2 cellular contexts compared by ENCODE assay signal in the genomic region with DNA sequence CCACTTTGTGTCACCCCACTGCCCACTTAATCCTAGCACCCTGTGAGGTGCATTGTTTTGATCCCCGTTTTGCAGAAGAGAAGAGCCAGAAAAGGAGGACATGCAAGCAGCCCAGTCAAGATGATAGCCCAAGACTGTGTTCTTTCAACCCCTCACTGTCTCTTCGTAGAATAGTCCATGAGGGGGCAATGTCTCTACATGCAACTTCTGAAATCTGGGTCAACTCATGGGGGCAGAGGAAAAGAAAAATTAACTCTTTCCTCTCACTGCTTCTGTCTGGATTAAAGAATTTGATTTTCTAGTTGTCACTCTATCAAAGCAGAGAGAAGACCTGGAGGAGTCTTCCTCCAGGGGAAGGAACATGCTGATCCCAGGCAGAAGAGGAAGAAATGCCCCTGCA.
TF ChIP-seq lines count a peak whose summit lies in the region.

No MANE protein-coding gene starts in this region.

TF ChIP-seq in GM23338, 12 proteins besides CTCF, POLR2A, EP300 and RAD21 (continues in another document):
- no peak for TF ChIP-seq JUNB (IDR thresholded peaks at IDR 0.05; ENCODE audit: unreplicated experiment)
- TF ChIP-seq ZNF114 (CRISPR knock-in tag; IDR thresholded peaks at IDR 0.05): no peak
- TF ChIP-seq EZH2phosphoT487 (IDR thresholded peaks at IDR 0.05; ENCODE audit: unreplicated experiment): no peak
- TF ChIP-seq, protein P1, sequence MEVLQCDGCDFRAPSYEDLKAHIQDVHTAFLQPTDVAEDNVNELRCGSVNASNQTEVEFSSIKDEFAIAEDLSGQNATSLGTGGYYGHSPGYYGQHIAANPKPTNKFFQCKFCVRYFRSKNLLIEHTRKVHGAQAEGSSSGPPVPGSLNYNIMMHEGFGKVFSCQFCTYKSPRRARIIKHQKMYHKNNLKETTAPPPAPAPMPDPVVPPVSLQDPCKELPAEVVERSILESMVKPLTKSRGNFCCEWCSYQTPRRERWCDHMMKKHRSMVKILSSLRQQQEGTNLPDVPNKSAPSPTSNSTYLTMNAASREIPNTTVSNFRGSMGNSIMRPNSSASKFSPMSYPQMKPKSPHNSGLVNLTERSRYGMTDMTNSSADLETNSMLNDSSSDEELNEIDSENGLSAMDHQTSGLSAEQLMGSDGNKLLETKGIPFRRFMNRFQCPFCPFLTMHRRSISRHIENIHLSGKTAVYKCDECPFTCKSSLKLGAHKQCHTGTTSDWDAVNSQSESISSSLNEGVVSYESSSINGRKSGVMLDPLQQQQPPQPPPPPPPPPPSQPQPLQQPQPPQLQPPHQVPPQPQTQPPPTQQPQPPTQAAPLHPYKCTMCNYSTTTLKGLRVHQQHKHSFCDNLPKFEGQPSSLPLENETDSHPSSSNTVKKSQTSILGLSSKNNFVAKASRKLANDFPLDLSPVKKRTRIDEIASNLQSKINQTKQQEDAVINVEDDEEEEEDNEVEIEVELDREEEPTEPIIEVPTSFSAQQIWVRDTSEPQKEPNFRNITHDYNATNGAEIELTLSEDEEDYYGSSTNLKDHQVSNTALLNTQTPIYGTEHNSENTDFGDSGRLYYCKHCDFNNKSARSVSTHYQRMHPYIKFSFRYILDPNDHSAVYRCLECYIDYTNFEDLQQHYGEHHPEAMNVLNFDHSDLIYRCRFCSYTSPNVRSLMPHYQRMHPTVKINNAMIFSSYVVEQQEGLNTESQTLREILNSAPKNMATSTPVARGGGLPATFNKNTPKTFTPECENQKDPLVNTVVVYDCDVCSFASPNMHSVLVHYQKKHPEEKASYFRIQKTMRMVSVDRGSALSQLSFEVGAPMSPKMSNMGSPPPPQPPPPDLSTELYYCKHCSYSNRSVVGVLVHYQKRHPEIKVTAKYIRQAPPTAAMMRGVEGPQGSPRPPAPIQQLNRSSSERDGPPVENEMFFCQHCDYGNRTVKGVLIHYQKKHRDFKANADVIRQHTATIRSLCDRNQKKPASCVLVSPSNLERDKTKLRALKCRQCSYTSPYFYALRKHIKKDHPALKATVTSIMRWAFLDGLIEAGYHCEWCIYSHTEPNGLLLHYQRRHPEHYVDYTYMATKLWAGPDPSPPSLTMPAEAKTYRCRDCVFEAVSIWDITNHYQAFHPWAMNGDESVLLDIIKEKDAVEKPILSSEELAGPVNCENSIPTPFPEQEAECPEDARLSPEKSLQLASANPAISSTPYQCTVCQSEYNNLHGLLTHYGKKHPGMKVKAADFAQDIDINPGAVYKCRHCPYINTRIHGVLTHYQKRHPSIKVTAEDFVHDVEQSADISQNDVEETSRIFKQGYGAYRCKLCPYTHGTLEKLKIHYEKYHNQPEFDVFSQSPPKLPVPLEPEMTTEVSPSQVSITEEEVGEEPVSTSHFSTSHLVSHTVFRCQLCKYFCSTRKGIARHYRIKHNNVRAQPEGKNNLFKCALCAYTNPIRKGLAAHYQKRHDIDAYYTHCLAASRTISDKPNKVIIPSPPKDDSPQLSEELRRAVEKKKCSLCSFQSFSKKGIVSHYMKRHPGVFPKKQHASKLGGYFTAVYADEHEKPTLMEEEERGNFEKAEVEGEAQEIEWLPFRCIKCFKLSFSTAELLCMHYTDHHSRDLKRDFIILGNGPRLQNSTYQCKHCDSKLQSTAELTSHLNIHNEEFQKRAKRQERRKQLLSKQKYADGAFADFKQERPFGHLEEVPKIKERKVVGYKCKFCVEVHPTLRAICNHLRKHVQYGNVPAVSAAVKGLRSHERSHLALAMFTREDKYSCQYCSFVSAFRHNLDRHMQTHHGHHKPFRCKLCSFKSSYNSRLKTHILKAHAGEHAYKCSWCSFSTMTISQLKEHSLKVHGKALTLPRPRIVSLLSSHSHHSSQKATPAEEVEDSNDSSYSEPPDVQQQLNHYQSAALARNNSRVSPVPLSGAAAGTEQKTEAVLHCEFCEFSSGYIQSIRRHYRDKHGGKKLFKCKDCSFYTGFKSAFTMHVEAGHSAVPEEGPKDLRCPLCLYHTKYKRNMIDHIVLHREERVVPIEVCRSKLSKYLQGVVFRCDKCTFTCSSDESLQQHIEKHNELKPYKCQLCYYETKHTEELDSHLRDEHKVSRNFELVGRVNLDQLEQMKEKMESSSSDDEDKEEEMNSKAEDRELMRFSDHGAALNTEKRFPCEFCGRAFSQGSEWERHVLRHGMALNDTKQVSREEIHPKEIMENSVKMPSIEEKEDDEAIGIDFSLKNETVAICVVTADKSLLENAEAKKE (CRISPR knock-in tag; IDR thresholded peaks at IDR 0.05): no peak
- TF ChIP-seq, protein P2, sequence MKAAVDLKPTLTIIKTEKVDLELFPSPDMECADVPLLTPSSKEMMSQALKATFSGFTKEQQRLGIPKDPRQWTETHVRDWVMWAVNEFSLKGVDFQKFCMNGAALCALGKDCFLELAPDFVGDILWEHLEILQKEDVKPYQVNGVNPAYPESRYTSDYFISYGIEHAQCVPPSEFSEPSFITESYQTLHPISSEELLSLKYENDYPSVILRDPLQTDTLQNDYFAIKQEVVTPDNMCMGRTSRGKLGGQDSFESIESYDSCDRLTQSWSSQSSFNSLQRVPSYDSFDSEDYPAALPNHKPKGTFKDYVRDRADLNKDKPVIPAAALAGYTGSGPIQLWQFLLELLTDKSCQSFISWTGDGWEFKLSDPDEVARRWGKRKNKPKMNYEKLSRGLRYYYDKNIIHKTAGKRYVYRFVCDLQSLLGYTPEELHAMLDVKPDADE (IDR thresholded peaks at IDR 0.05): no peak
- TF ChIP-seq ZNF331 (CRISPR knock-in tag; IDR thresholded peaks at IDR 0.05; ENCODE audit: low read depth): no peak
- TF ChIP-seq, protein P3, sequence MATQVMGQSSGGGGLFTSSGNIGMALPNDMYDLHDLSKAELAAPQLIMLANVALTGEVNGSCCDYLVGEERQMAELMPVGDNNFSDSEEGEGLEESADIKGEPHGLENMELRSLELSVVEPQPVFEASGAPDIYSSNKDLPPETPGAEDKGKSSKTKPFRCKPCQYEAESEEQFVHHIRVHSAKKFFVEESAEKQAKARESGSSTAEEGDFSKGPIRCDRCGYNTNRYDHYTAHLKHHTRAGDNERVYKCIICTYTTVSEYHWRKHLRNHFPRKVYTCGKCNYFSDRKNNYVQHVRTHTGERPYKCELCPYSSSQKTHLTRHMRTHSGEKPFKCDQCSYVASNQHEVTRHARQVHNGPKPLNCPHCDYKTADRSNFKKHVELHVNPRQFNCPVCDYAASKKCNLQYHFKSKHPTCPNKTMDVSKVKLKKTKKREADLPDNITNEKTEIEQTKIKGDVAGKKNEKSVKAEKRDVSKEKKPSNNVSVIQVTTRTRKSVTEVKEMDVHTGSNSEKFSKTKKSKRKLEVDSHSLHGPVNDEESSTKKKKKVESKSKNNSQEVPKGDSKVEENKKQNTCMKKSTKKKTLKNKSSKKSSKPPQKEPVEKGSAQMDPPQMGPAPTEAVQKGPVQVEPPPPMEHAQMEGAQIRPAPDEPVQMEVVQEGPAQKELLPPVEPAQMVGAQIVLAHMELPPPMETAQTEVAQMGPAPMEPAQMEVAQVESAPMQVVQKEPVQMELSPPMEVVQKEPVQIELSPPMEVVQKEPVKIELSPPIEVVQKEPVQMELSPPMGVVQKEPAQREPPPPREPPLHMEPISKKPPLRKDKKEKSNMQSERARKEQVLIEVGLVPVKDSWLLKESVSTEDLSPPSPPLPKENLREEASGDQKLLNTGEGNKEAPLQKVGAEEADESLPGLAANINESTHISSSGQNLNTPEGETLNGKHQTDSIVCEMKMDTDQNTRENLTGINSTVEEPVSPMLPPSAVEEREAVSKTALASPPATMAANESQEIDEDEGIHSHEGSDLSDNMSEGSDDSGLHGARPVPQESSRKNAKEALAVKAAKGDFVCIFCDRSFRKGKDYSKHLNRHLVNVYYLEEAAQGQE (IDR thresholded peaks at IDR 0.05; ENCODE audit: unreplicated experiment): no peak
- no peak for TF ChIP-seq EZH2 (IDR thresholded peaks at IDR 0.05; ENCODE audit: low read depth, unreplicated experiment)
- TF ChIP-seq CREB1 (CRISPR knock-in tag; IDR thresholded peaks at IDR 0.05; ENCODE audit: low read depth): no peak
- no peak for TF ChIP-seq POLR2AphosphoS5 (IDR thresholded peaks at IDR 0.05; ENCODE audit: low read depth)

TF ChIP-seq in endothelial cell of umbilical vein, 7 proteins besides CTCF, POLR2A, EP300 and RAD21:
- TF ChIP-seq EZH2 (IDR thresholded peaks at IDR 0.05; ENCODE audit: borderline replicate concordance, low read depth, low read length, severe bottlenecking) (no peak), MYC (IDR thresholded peaks at IDR 0.05; ENCODE audit: low read depth, low read length) (no peak), FOS (IDR thresholded peaks at IDR 0.05; ENCODE audit: borderline replicate concordance, insufficient read depth, low read length) (no peak), JUN (IDR thresholded peaks at IDR 0.05; ENCODE audit: borderline replicate concordance, insufficient read depth, insufficient read length, low read depth) (no peak), POLR2AphosphoS5 (IDR thresholded peaks at IDR 0.05; ENCODE audit: insufficient read depth, low read depth, low read length) (no peak), GATA2 (IDR thresholded peaks at IDR 0.05; ENCODE audit: insufficient read depth, insufficient read length, low read depth, low read length) (no peak)
- TF ChIP-seq, protein P4, sequence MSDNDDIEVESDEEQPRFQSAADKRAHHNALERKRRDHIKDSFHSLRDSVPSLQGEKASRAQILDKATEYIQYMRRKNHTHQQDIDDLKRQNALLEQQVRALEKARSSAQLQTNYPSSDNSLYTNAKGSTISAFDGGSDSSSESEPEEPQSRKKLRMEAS (IDR thresholded peaks at IDR 0.05; ENCODE audit: insufficient read depth, insufficient read length): no peak
